ENCODE assay signal across 15 cellular contexts in the genomic region with DNA sequence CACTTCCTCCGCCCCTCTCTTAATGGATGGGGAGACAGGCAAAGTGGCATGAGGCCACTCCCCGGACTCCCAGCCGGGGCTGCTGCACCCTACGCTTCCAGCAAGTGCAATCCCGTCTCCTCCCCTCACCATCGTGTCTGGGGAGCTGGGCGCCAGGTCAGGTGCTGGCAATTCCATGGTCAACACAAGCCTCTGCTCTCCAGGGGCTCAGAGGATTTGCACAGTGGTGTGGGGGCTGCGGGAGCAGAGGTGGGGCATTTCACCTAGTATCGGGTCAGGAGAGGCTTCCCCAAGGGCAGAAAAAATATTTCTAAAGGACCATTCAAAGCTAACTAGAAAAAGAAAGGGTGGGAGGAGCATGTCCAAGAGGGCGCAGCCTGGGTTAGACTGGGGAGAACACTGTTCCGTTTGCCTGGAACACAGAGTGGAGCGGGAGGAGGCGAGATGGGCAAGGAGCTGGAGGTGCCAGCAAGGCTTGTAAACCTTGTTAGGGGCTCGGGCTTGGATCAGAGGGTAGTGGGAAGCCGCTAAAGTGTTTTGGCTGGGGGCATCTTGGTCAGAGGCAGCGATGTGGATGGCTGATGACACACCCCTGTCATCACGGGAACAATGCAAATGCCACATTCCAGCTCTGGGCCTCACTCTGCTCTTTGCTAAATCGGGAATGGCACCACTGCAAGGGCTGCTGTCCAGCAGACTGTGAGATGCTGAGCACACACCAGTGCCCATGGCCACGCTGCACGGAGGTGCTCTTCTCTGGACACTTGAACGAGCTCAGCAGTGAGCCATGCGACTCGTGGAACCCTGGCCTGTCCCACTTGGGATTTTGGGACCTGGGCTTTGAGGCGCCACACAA.
DNase-seq lines count a peak whose midpoint lies in the region; ATAC-seq, FAIRE-seq and TF ChIP-seq lines count a peak whose summit lies in the region.
"Had no signal": no experiment of that assay in that cellular context is flagged by ENCODE, and none has a peak within 500 bp of the region (broad histone marks: within the 10 kb centered on the region; RNA-seq: fewer than 3 reads in every experiment).

No MANE protein-coding gene starts in this region.

- ATAC-seq in heart left ventricle = peak; percentile 91 to 94 (median 92)
- ATAC-seq: effector memory CD8-positive, alpha-beta T cell had no signal

- H3K27me3 Mint-ChIP-seq in Caco-2 (ENCODE audit: insufficient read depth, unreplicated experiment) (no peaks in the 10 kb centered on the region), neural crest cell (ENCODE audit: low read depth) (no peaks in the 10 kb centered on the region)
- H3K27me3 Mint-ChIP-seq: effector memory CD8-positive, alpha-beta T cell had no signal

- H3K27me3 ChIP-seq in Caco-2 (replicated peaks; ENCODE audit: control insufficient read depth, insufficient read depth, low read length) (no peaks in the 10 kb centered on the region), Loucy (ENCODE audit: insufficient read depth, low read length, poor library complexity, severe bottlenecking) (no peaks in the 10 kb centered on the region), heart left ventricle (no peaks in the 10 kb centered on the region)
- H3K27me3 ChIP-seq: BE2C, breast epithelium, upper lobe of right lung had no signal

- H3K27ac Mint-ChIP-seq in Caco-2 (ENCODE audit: unreplicated experiment) = peak overlapping the region; percentile 13
- H3K27ac Mint-ChIP-seq in neural crest cell (ENCODE audit: unreplicated experiment) = peak overlapping the region; percentile 84
- H3K27ac Mint-ChIP-seq: activated naive CD4-positive, alpha-beta T cell treated with anti-CD3 and anti-CD28 coated beads for 36 hours had no signal

- BruUV-seq in Caco-2 (replicated peaks; lab: Mats Ljungman, UMichigan) = no TSS peak

- H3K9me2 ChIP-seq in Loucy (replicated peaks; ENCODE audit: low read depth, low read length) = no peaks in the 10 kb centered on the region

- H3K36me3 ChIP-seq in Caco-2 (ENCODE audit: control insufficient read depth, insufficient read depth, low read length) (peaks cover 1% of the 10 kb centered on the region; the same call in 1 of the 2 replicates), Loucy (ENCODE audit: insufficient read depth, low read length) (peaks cover 58% of the 10 kb centered on the region; the same call in 1 of the 2 replicates), heart left ventricle (peaks cover 0 to 49% (median 40%) of the 10 kb centered on the region in 9 donors)
- H3K36me3 ChIP-seq: breast epithelium had no signal

- no peaks in the 10 kb centered on the region for H3K79me2 ChIP-seq in Loucy (ENCODE audit: insufficient read depth, low read length)

- intact Hi-C loops in Caco-2 (cut with micrococcal nuclease; ENCODE audit: unreplicated experiment) = no loop called here
- intact Hi-C loops in heart left ventricle (cut with DNase I) = no loop called here

- no peak for TF ChIP-seq CTCF in Caco-2 (IDR thresholded peaks at IDR 0.05; ENCODE audit: insufficient read depth in 1 of 2, low read depth in 1 of 2, low read length in 1 of 2, severe bottlenecking in 1 of 2, unreplicated experiment in 1 of 2)
- no peak for TF ChIP-seq CTCF in Loucy (conservative IDR thresholded peaks at IDR 0.05; ENCODE audit: low read length)
- no peak for TF ChIP-seq CTCF in heart left ventricle (IDR thresholded peaks at IDR 0.05)
- no peak for TF ChIP-seq CTCF in neural crest cell (conservative IDR thresholded peaks at IDR 0.05)

- peak overlapping the region; percentile 13 for H3K4me2 ChIP-seq in Loucy (ENCODE audit: low read depth, low read length, poor library complexity, severe bottlenecking)

- no peaks in the 10 kb centered on the region for H3K9me3 ChIP-seq in Caco-2
- H3K9me3 ChIP-seq in Loucy (ENCODE audit: insufficient read depth, low read depth, low read length) = no peaks in the 10 kb centered on the region
- H3K9me3 ChIP-seq in heart left ventricle = no peaks in the 10 kb centered on the region
- H3K9me3 ChIP-seq: BE2C, breast epithelium, upper lobe of right lung had no signal

- TF ChIP-seq POLR2A in heart left ventricle (IDR thresholded peaks at IDR 0.05) = no peak

- H3K4me1 ChIP-seq in Caco-2 (peaks cover 8% of the 10 kb centered on the region), Loucy (ENCODE audit: insufficient read depth, low read length, poor library complexity, severe bottlenecking) (peaks cover 15% of the 10 kb centered on the region), heart left ventricle (peaks cover 0 to 22% (median 11%) of the 10 kb centered on the region in 12 donors)

- 69 to 74% (median 71%) methylated on average over 24 of the region's 24 CpGs for WGBS in heart left ventricle, 4 donors

- H4K20me1 ChIP-seq in Loucy (ENCODE audit: insufficient read depth, low read length, poor library complexity, severe bottlenecking) = no peaks in the 10 kb centered on the region

- H3K36me3 Mint-ChIP-seq in Caco-2 (ENCODE audit: insufficient read depth, unreplicated experiment) = peaks cover 31% of the 10 kb centered on the region
- peaks cover 13% of the 10 kb centered on the region for H3K36me3 Mint-ChIP-seq in neural crest cell (ENCODE audit: low read depth)

- H3K4me1 Mint-ChIP-seq in Caco-2 (ENCODE audit: low read depth, unreplicated experiment) (no peaks in the 10 kb centered on the region), neural crest cell (peaks cover 17% of the 10 kb centered on the region)

- no peak for FAIRE-seq in frontal cortex (lab: Jason Lieb, UNC)
- FAIRE-seq: GM12891 had no signal

- H3K27ac ChIP-seq in heart left ventricle = peak overlapping the region in 3 of 12 donors; percentile 1 to 31 (median 22)
- H3K27ac ChIP-seq: upper lobe of right lung had no signal

- DNase-seq in Caco-2 (no peak), heart left ventricle (peak in 4 of 5 donors; percentile 43 to 76 (median 60)), neural crest cell (ENCODE audit: low read depth, low spot score) (no peak), NCI-H526 (lab: John Stamatoyannopoulos, UW) (no peak), NAMALWA (ENCODE audit: low spot score) (no peak), frontal cortex (ENCODE audit: low spot score in 2 of 2) (no peak)
- DNase-seq: activated naive CD4-positive, alpha-beta T cell treated with anti-CD3 and anti-CD28 coated beads for 36 hours; BE2C; DND-41; effector memory CD8-positive, alpha-beta T cell; stimulated activated CD4-positive, alpha-beta T cell treated with anti-CD3 and anti-CD28 coated beads, Interleukin-2, amount 100 ng/mL, for 48 hours; upper lobe of right lung had no signal

- H3K4me3 Mint-ChIP-seq in Caco-2 (ENCODE audit: unreplicated experiment) (no peak overlapping the region), neural crest cell (no peak overlapping the region)
- H3K4me3 Mint-ChIP-seq: activated naive CD4-positive, alpha-beta T cell treated with anti-CD3 and anti-CD28 coated beads for 36 hours; effector memory CD8-positive, alpha-beta T cell had no signal

- H3F3A ChIP-seq in Loucy (ENCODE audit: low read depth) = no peaks in the 10 kb centered on the region

- CTCF ChIA-PET in Caco-2 (lab: Charles Lee) = no interaction called here

- H3K9ac ChIP-seq in Loucy (ENCODE audit: low read depth, low read length, poor library complexity, severe bottlenecking) = peak overlapping the region; percentile 4

- no peak overlapping the region for H2AFZ ChIP-seq in Loucy (ENCODE audit: low read length)

- H3K9me3 Mint-ChIP-seq in Caco-2 (ENCODE audit: unreplicated experiment) = no peaks in the 10 kb centered on the region
- H3K9me3 Mint-ChIP-seq in neural crest cell = no peaks in the 10 kb centered on the region
- H3K9me3 Mint-ChIP-seq: activated naive CD4-positive, alpha-beta T cell treated with anti-CD3 and anti-CD28 coated beads for 36 hours; effector memory CD8-positive, alpha-beta T cell had no signal

- H3K4me3 ChIP-seq in Caco-2 (ENCODE audit: low read depth, low read length) (no peak overlapping the region), Loucy (ENCODE audit: low read length, poor library complexity, severe bottlenecking) (no peak overlapping the region), heart left ventricle (no peak overlapping the region)
- H3K4me3 ChIP-seq: breast epithelium, upper lobe of right lung had no signal

- POLR2A ChIA-PET in Caco-2 (lab: Charles Lee) = no interaction called here

Comparison
In these comparisons a context has a peak if more than half of its experiments do, and no peak if none do; other contexts are left out.
1. DNase-seq: peak in heart left ventricle (4 of 5); none in Caco-2 (0 of 2), neural crest cell (single experiment), NCI-H526 (0 of 2), NAMALWA (single experiment) and frontal cortex (0 of 2).